In the genomic region with DNA sequence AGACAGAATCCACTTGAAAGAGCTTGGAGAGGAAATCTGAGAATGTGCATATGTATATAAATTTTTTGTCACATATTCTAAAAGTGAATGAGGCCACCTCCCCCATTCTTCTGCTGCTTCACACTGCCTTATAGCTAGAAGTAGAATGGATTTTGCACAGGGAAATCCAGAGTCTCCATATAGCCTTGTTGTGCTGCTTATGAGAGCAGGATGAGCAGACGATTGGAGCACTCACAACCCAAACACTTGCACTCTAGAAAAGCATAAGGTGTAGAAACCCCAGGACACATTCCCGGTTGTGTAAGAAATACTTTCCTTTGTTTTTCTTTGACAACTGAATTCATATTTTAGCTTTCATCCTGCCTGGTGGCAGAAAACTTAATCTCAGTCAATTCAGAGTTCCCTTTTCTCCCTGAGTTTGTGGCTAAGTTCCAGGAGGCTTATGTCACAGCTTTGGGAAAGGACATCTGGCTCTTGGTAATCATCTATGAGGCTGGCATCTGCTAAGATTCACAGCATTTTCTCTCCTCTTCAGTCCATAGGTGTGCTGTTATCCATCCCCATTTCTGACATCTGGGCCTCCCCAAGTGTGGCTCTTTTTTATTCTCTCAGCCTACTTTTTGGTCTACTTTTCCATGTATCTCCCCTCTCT, we compare ENCODE assay signal across 1 cellular context.
TF ChIP-seq lines count a peak whose summit lies in the region.

No MANE protein-coding gene starts in this region.

TF ChIP-seq in GM23338, 12 proteins besides CTCF, POLR2A, EP300 and RAD21 (continued from another document):
- TF ChIP-seq, protein P1, sequence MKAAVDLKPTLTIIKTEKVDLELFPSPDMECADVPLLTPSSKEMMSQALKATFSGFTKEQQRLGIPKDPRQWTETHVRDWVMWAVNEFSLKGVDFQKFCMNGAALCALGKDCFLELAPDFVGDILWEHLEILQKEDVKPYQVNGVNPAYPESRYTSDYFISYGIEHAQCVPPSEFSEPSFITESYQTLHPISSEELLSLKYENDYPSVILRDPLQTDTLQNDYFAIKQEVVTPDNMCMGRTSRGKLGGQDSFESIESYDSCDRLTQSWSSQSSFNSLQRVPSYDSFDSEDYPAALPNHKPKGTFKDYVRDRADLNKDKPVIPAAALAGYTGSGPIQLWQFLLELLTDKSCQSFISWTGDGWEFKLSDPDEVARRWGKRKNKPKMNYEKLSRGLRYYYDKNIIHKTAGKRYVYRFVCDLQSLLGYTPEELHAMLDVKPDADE (IDR thresholded peaks at IDR 0.05) = no peak
